In genomic region chr19:46471116-46471733, GRCh38 we compare ENCODE assay signal across 8 cellular contexts. TPM values are rescaled to one million over a fixed set of nuclear protein-coding genes. Genes with fewer than 3 reads are reported as not detected.
A peak's percentile ranks its signal among the peaks of the same experiment; 100 is the strongest.
DNase-seq lines count a peak whose midpoint lies in the region; ATAC-seq, FAIRE-seq and TF ChIP-seq lines count a peak whose summit lies in the region.

Gene PNMA8A, minus strand, starts transcription at chr19:46471563. Its CDS starts 528 bp downstream, at chr19:46471035.

- TF ChIP-seq EP300 in HepG2 (IDR thresholded peaks at IDR 0.05; ENCODE audit: low read depth in 2 of 2, low read length in 2 of 2) (no peak), HepG2 (CRISPR knock-in tag; IDR thresholded peaks at IDR 0.05; ENCODE audit: borderline replicate concordance) (no peak)

- peak within 1 kb of the TSS; percentile 68 for H3K4me2 ChIP-seq in HepG2 (ENCODE audit: low read depth, low read length)

- no peak within 1 kb of the TSS for H2AFZ ChIP-seq in HepG2 (ENCODE audit: low read length)

- TF ChIP-seq POLR2A in HepG2 (IDR thresholded peaks at IDR 0.05; ENCODE audit: insufficient read depth in 1 of 2, low read depth in 2 of 2, low read length in 2 of 2) (no peak), testis (IDR thresholded peaks at IDR 0.05) (no peak)

- WGBS in HepG2 (ENCODE audit: low lambda C conversion rate) = no CpG with 5 or more reads among the region's 57 CpGs
- 2 to 5% methylated on average over 18 to 46 of the region's 57 CpGs for WGBS in testis, 2 donors

- no TSS peak for BruUV-seq in HepG2 (replicated peaks; lab: Mats Ljungman, UMichigan)

- DNase-seq in DMS153 (lab: John Stamatoyannopoulos, UW) (peak; percentile 56), NCI-H2196 treated with DMSO at 0.1 percent for 48 hours (lab: John Stamatoyannopoulos, UW; ENCODE audit: unreplicated experiment) (peak; percentile 47), dermis blood vessel endothelial cell (peak; percentile 66), HepG2 (ENCODE audit: low spot score) (no peak), testis (peak; percentile 87), NCI-H226 (no peak)
- DNase-seq in activated effector memory CD4-positive, alpha-beta T cell treated with Interleukin-2 at 50 U/mL for 16 hours = no peak

- H3K9me3 ChIP-seq in HepG2 (ENCODE audit: low read length) (no peaks in the 10 kb centered on the region), testis (no peaks in the 10 kb centered on the region)

- peaks cover 27% of the 10 kb centered on the region for H3K4me1 ChIP-seq in HepG2 (ENCODE audit: insufficient read depth, low read length)
- H3K4me1 ChIP-seq in testis = peaks cover 15% of the 10 kb centered on the region

- H3K4me3 ChIP-seq in HepG2 (replicated peaks in 1 of 3; ENCODE audit: insufficient read depth in 1 of 3, low read depth in 2 of 3, low read length in 3 of 3) = peak within 1 kb of the TSS; percentile 30 to 40 (median 31); a peak in 3 of 6 replicates
- H3K4me3 ChIP-seq in testis = peak within 1 kb of the TSS; percentile 57 to 68

- H3K27ac ChIP-seq in HepG2 (ENCODE audit: extremely low read length, insufficient read depth, low read length) (no peak within 1 kb of the TSS), testis (peak within 1 kb of the TSS; percentile 81 to 82)

- H3K36me3 ChIP-seq in HepG2 (replicated peaks in 1 of 2; ENCODE audit: control insufficient read depth in 1 of 2, insufficient read depth in 2 of 2, low read length in 2 of 2) (no peaks in the 10 kb centered on the region), testis (ENCODE audit: low read depth, missing control alignments) (no peaks in the 10 kb centered on the region)

- no peak for FAIRE-seq in HepG2 (lab: Jason Lieb, UNC)

- TF ChIP-seq CTCF in HepG2 (CRISPR knock-in tag; IDR thresholded peaks at IDR 0.05) (0 out of 2 replicates have a peak, but pooled peaks have one; percentile 3), testis (IDR thresholded peaks at IDR 0.05) (no peak)

- H3K9ac ChIP-seq in HepG2 (ENCODE audit: insufficient read depth, low read depth, low read length) = no peak within 1 kb of the TSS

- POLR2A ChIA-PET in HepG2 (lab: Yijun Ruan, JAX) = no interaction called here

- intact Hi-C loops in HepG2 (cut with micrococcal nuclease; ENCODE audit: unreplicated experiment) = no loop called here
- intact Hi-C loops in testis (cut with DNase I; ENCODE audit: low total_unique reads) = no loop called here

- no peaks in the 10 kb centered on the region for H4K20me1 ChIP-seq in HepG2 (ENCODE audit: insufficient read depth, low read length)

- CTCF ChIA-PET in HepG2 (lab: Yijun Ruan, JAX; ENCODE audit: low intra/inter-chr PET ratio, low total read pairs) = no interaction called here

- no peak for TF ChIP-seq RAD21 in HepG2 (CRISPR knock-in tag; IDR thresholded peaks at IDR 0.05)

- no peaks in the 10 kb centered on the region for H3K79me2 ChIP-seq in HepG2 (ENCODE audit: insufficient read depth, low read length)

- H3K27me3 ChIP-seq in HepG2 (ENCODE audit: control insufficient read depth in 1 of 2, insufficient read depth in 2 of 2, low read length in 2 of 2) (peaks cover 2 to 19% of the 10 kb centered on the region in 2 experiments; a peak in 3 of 5 replicates), testis (no peaks in the 10 kb centered on the region)

- in situ Hi-C loops in HepG2 (cut with HindIII; ENCODE audit: extremely low pct_ligation_motif_present, low pct_unique_long_range_greater_than_20kb) = no loop called here

- ATAC-seq in HepG2 = peak; percentile 63
- ATAC-seq in GM19023 (IDR thresholded peaks at IDR 0.05; ENCODE audit: unreplicated experiment) = no peak

TF ChIP-seq in HepG2, 621 proteins besides CTCF, POLR2A, EP300 and RAD21 (continues in another document):
- TF ChIP-seq PITX1 (CRISPR knock-in tag; IDR thresholded peaks at IDR 0.05) = no peak
- TF ChIP-seq MAFK (conservative IDR thresholded peaks at IDR 0.05 in 1 of 2, IDR thresholded peaks at IDR 0.05 in 1 of 2; ENCODE audit: low read length in 2 of 2) = no peak
- TF ChIP-seq ZSCAN21 (CRISPR knock-in tag; IDR thresholded peaks at IDR 0.05; ENCODE audit: borderline replicate concordance) = no peak
- no peak for TF ChIP-seq ZNF24 (IDR thresholded peaks at IDR 0.05)
- TF ChIP-seq GTF3A (CRISPR knock-in tag; conservative IDR thresholded peaks at IDR 0.05) = no peak
- TF ChIP-seq TRIM22 (IDR thresholded peaks at IDR 0.05) = no peak
- no peak for TF ChIP-seq ZNF775 (CRISPR knock-in tag; IDR thresholded peaks at IDR 0.05; ENCODE audit: borderline replicate concordance)
- no peak for TF ChIP-seq NFRKB (IDR thresholded peaks at IDR 0.05)
- no peak for TF ChIP-seq BCL3 (CRISPR knock-in tag; IDR thresholded peaks at IDR 0.05)
- no peak for TF ChIP-seq ZNF790 (CRISPR knock-in tag; IDR thresholded peaks at IDR 0.05; ENCODE audit: borderline replicate concordance)
- TF ChIP-seq GABPB1 (CRISPR knock-in tag; IDR thresholded peaks at IDR 0.05) = peak; percentile 22; the same call in 1 of the 2 replicates
- TF ChIP-seq KDM5B (CRISPR knock-in tag; IDR thresholded peaks at IDR 0.05; ENCODE audit: borderline replicate concordance) = peak; percentile 37; the same call in 1 of the 2 replicates
- peak; percentile 15; the same call in 1 of the 2 replicates for TF ChIP-seq ZFX (CRISPR knock-in tag; IDR thresholded peaks at IDR 0.05; ENCODE audit: low read depth)
- TF ChIP-seq CREM (IDR thresholded peaks at IDR 0.05) = no peak
- no peak for TF ChIP-seq CREM (CRISPR knock-in tag; IDR thresholded peaks at IDR 0.05)
- TF ChIP-seq ZNF563 (CRISPR knock-in tag; IDR thresholded peaks at IDR 0.05) = 0 out of 2 replicates have a peak, but pooled peaks have one; percentile 47
- no peak for TF ChIP-seq HINFP (CRISPR knock-in tag; IDR thresholded peaks at IDR 0.05; ENCODE audit: low read depth)
- TF ChIP-seq NKX3-1 (CRISPR knock-in tag; IDR thresholded peaks at IDR 0.05) = no peak
- peak; percentile 94 for TF ChIP-seq ZNF263 (CRISPR knock-in tag; IDR thresholded peaks at IDR 0.05)
- TF ChIP-seq ZNF557 (CRISPR knock-in tag; IDR thresholded peaks at IDR 0.05) = no peak

RNA-seq across cellular contexts. Expression of gene PNMA8A, which starts in this region (rescaled TPM):
- under 0.01 and 0.98 TPM in 2 replicates for total RNA-seq in dermis blood vessel endothelial cell
- total RNA-seq in HepG2 (2016; rRNA removed; fragmentation: Illumina TruSeq; extraction: Trizol) = 0.44 and 0.51 TPM in 2 replicates
- 0.10 TPM in 1 of 2 replicates, not detected in the other for total RNA-seq in HepG2 (2016; cell fraction: cytosol; rRNA removed; fragmentation: Illumina TruSeq; extraction: Trizol; ENCODE audit: low read depth)
- total RNA-seq in HepG2 (2016; cell fraction: insoluble cytoplasmic fraction; rRNA removed; fragmentation: Illumina TruSeq; extraction: Trizol) = 0.41 and 0.56 TPM in 2 replicates
- total RNA-seq in HepG2 (2016; cell fraction: membrane; rRNA removed; fragmentation: Illumina TruSeq; extraction: Trizol) = 0.28 and 0.52 TPM in 2 replicates
- total RNA-seq in HepG2 (2016; cell fraction: nucleus; rRNA removed; fragmentation: Illumina TruSeq; extraction: Trizol) = 0.13 and 0.31 TPM in 2 replicates
- 0.13 TPM in 2 replicates for polyA plus RNA-seq in HepG2 (2011; rRNA removed)
- polyA plus RNA-seq in HepG2 (2011; cell fraction: cytosol; rRNA removed) = 0.11 and 0.21 TPM in 2 replicates
- polyA plus RNA-seq in HepG2 (2011; cell fraction: nucleus; rRNA removed) = 0.09 TPM in 1 of 2 replicates, not detected in the other
- 0.15 and 0.33 TPM in 2 replicates for polyA plus RNA-seq in HepG2 (2012)
- polyA plus RNA-seq in HepG2 (2016; cell fraction: cytosol; fragmentation: Illumina TruSeq; extraction: Trizol; ENCODE audit: low read depth) = 0.05 and 0.07 TPM in 2 replicates
- 0.50 and 0.56 TPM in 2 replicates for polyA plus RNA-seq in HepG2 (2016; cell fraction: insoluble cytoplasmic fraction; fragmentation: Illumina TruSeq; extraction: Trizol; ENCODE audit: low read depth)
- polyA plus RNA-seq in HepG2 (2016; cell fraction: membrane; fragmentation: Illumina TruSeq; extraction: Trizol; ENCODE audit: low read depth) = 0.05 and 0.08 TPM in 2 replicates
- 0.18 and 0.40 TPM in 2 replicates for polyA plus RNA-seq in HepG2 (2016; cell fraction: nucleus; fragmentation: Illumina TruSeq; extraction: Trizol; ENCODE audit: insufficient read depth, low read depth)
- 0.46 TPM in 1 of 2 replicates, not detected in the other for polyA minus RNA-seq in HepG2 (2011; rRNA and poly(A)+ RNA removed; ENCODE audit: low replicate concordance)
- 0.18 TPM in 1 of 2 replicates, not detected in the other for polyA minus RNA-seq in HepG2 (2011; cell fraction: cytosol; rRNA and poly(A)+ RNA removed)
- not detected in 2 replicates for polyA minus RNA-seq in HepG2 (2011; cell fraction: nucleus; rRNA and poly(A)+ RNA removed)
- 10 to 100 TPM; 34.9 to 44.3 TPM for total RNA-seq in testis
- 48.1 TPM for polyA plus RNA-seq in testis (ENCODE audit: insufficient read depth, low read depth, low replicate concordance)

Comparison
In these comparisons a context has a peak if more than half of its experiments do, and no peak if none do; other contexts are left out.
1. RNA of gene PNMA8A (total RNA-seq): 34.9 to 44.3 TPM in testis; 0.10 to 0.56 TPM in HepG2 and under 0.01 to 0.98 TPM in dermis blood vessel endothelial cell; every median in the first group is over 10 times any median in the second.
2. RNA of gene PNMA8A (polyA plus RNA-seq): 48.1 TPM in testis (single experiment); 0.05 to 0.56 TPM in HepG2; every median in the first group is over 10 times any median in the second.
3. Peak in DNase-seq in dermis blood vessel endothelial cell; RNA of the gene not detected or under 1 TPM.
4. Peak in ATAC-seq, H3K4me3 ChIP-seq and H3K4me2 ChIP-seq in HepG2; RNA of the gene not detected or under 1 TPM.
5. DNase-seq: peak in DMS153 (single experiment), NCI-H2196 treated with DMSO at 0.1 percent for 48 hours (single experiment) and testis (single experiment); none in HepG2 (single experiment), NCI-H226 (single experiment) and activated effector memory CD4-positive, alpha-beta T cell treated with Interleukin-2 at 50 U/mL for 16 hours (single experiment).